22 cellular contexts compared by ENCODE assay signal in genomic region chr11:8383627-8384026, GRCh38.
"Had no signal": no experiment of that assay in that cellular context is flagged by ENCODE, and none has a peak within 500 bp of the region (broad histone marks: within the 10 kb centered on the region; RNA-seq: fewer than 3 reads in every experiment).

No MANE protein-coding gene starts in this region.

- H3K4me2 ChIP-seq: neural progenitor cell had no signal

- ATAC-seq: natural killer cell, sciatic nerve had no signal

- H3K9me3 ChIP-seq: left ventricle myocardium inferior, neutrophil, ovary, prostate gland, spleen, testis, tibial nerve, upper lobe of left lung, vagina had no signal

- H3K27ac ChIP-seq: left ventricle myocardium inferior, neural progenitor cell, neutrophil, ovary, skin epidermis, tibial nerve, upper lobe of left lung, vagina had no signal

- H3K27me3 ChIP-seq: neural progenitor cell, neutrophil, ovary, spleen, testis, tibial nerve, upper lobe of left lung, vagina had no signal

- H2AFZ ChIP-seq: neural progenitor cell had no signal

- H3K9ac ChIP-seq: neural progenitor cell had no signal

- DNase-seq: hypothalamus; left ventricle myocardium inferior; natural killer cell; occipital lobe; retina; right cardiac atrium; stimulated activated CD4-positive, alpha-beta T cell treated with anti-CD3 and anti-CD28 coated beads, Interleukin-4, amount 100 ng/mL, for 4 hours; stimulated activated CD8-positive, alpha-beta memory T cell treated with anti-CD3 and anti-CD28 coated beads, Interleukin-4, amount 100 ng/mL, for 48 hours; stimulated activated naive CD4-positive, alpha-beta T cell treated with Interleukin-2 at 50 U/mL for 16 hours; stimulated activated naive CD8-positive, alpha-beta T cell treated with anti-CD3 and anti-CD28 coated beads, Interleukin-15, amount 100 ng/mL, for 72 hours had no signal

- H3K36me3 ChIP-seq: left ventricle myocardium inferior, neural progenitor cell, neutrophil, ovary, prostate gland, spleen, tibial nerve, upper lobe of left lung, vagina had no signal

- H3K4me1 ChIP-seq: left ventricle myocardium inferior, prostate gland, spleen, upper lobe of left lung, vagina had no signal

- H3K4me3 ChIP-seq: left ventricle myocardium inferior, lung, neural progenitor cell, ovary, prostate gland, skin epidermis, testis, tibial nerve, upper lobe of left lung, vagina had no signal
